ENCODE assay signal across 8 cellular contexts in the genomic region with DNA sequence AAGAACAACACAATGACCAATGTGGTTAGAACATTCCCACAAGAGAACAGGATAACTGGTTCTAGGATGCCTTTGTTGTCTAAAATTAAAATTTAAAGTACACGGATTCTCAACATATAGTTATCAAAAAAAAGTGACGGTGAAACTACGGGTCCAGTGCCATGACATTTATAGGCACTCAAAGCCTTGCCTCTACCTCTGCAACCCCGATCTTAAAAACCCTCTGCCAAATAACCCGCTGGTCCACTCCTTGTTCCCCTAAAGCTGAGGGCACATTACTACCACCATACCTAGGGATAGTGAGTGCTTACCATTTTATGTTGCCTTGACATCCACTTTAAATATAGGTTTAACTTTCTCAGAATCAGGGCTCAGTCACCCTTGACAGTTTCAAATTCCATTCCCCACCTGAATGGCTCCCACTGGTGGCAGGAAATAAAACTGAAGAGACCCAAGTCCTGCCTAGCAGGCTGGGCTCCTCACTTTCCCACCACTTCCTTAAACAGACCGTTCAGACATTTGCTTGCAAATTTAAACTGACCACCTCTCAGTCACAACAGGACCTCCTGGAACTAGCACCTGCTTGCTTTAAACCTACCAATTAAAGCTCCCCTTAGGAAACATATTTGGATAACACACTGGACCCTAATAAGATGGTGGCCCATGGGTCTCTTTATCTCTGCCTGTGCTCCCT.
DNase-seq lines count a peak whose midpoint lies in the region; ATAC-seq and TF ChIP-seq lines count a peak whose summit lies in the region.

No MANE protein-coding gene starts in this region.

- H3K9me3 ChIP-seq in parathyroid adenoma (ENCODE audit: control insufficient read depth, low read length), result no peaks in the 10 kb centered on the region

- no peak overlapping the region for H2AFZ ChIP-seq in parathyroid adenoma

- no peak overlapping the region for H3K4me3 ChIP-seq in fibroblast of the aortic adventitia (ENCODE audit: low read depth, low read length)
- H3K4me3 ChIP-seq in parathyroid adenoma (ENCODE audit: low read depth, low read length), result no peak overlapping the region

- H3K27ac ChIP-seq in VCaP (peak overlapping the region; percentile 61), parathyroid adenoma (no peak overlapping the region)

- H3K4me1 ChIP-seq in parathyroid adenoma, result peaks cover 29% of the 10 kb centered on the region

- no peak overlapping the region for H3K4me2 ChIP-seq in parathyroid adenoma (ENCODE audit: low read length)

- ATAC-seq in GM19372 (IDR thresholded peaks at IDR 0.05; ENCODE audit: low read depth, unreplicated experiment) (peak; percentile 36), GM19463 (IDR thresholded peaks at IDR 0.05; ENCODE audit: unreplicated experiment) (no peak)

- H3K27me3 ChIP-seq in parathyroid adenoma (ENCODE audit: control insufficient read depth, insufficient read depth, low read length), result no peaks in the 10 kb centered on the region

- DNase-seq in EL (peak; percentile 38), HPDE6-E6E7 (ENCODE audit: extremely low spot score) (peak; percentile 29), fibroblast of the aortic adventitia (ENCODE audit: low read depth) (no peak), NCI-H748 treated with DMSO at 0.1 percent for 48 hours (lab: John Stamatoyannopoulos, UW) (no peak)

- no peak overlapping the region for H3K9ac ChIP-seq in parathyroid adenoma

- peak; percentile 58 for TF ChIP-seq CTCF in VCaP (conservative IDR thresholded peaks at IDR 0.05)
- peak; percentile 51 for TF ChIP-seq CTCF in fibroblast of the aortic adventitia (IDR thresholded peaks at IDR 0.05; ENCODE audit: insufficient read depth, low read length)
- TF ChIP-seq CTCF in parathyroid adenoma (IDR thresholded peaks at IDR 0.05), result peak; percentile 71

- peaks cover 40% of the 10 kb centered on the region for H3K79me2 ChIP-seq in parathyroid adenoma

- no peaks in the 10 kb centered on the region for H3K36me3 ChIP-seq in parathyroid adenoma (ENCODE audit: control insufficient read depth, insufficient read depth, low read length)

Comparison
In these comparisons a context has a peak if more than half of its experiments do, and no peak if none do; other contexts are left out.
1. DNase-seq: peak in EL (single experiment) and HPDE6-E6E7 (single experiment); none in fibroblast of the aortic adventitia (single experiment) and NCI-H748 treated with DMSO at 0.1 percent for 48 hours (single experiment).
2. Peak in every context shown above with its lines, with median percentiles within 50 percentile points of each other: CTCF ChIP-seq.